1 cellular context compared by ENCODE assay signal in the genomic region with DNA sequence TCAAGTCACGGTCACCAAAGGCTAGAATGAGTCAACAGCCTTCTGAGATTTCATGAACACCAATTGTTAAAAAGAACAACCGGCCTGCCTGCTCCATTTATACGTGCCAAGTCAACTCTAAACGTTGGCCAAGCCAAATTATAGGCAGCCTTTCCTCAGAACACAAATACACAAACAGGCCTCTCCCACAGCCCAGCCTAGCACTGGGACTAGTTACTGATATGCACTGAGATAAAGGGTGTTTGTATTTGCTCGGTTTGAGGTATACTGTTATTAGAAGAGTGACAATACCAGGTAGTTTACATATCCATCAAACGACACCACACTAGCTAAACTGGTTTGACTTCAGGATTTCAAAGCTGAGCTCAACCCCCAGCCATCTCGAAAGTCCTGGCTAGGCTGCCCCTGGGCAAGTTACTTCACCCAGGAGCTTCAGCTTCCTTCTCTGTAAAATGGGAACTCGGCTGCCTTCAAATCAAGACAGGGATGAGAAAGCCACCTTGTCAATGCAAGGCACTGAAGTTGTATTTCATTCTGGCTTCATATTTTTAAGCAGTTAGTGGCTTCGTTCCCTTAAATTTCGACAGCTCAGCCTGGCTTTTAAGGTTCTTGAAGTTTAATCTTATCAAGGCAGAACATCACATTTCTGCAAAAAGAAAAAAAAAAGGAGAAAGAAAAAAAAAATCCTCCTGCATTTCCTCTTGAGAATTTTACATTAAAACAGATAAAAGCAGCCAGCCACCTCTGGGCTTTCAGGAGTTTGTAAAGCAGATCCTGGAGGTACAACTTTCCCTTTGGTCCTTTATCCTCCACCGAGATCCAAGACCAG.
TF ChIP-seq lines count a peak whose summit lies in the region.

No MANE protein-coding gene starts in this region.

TF ChIP-seq in IMR-90, 13 proteins besides CTCF, POLR2A, EP300 and RAD21:
- no peak for TF ChIP-seq BHLHE40 (IDR thresholded peaks at IDR 0.05; ENCODE audit: low read depth, low read length)
- TF ChIP-seq MXI1 (IDR thresholded peaks at IDR 0.05; ENCODE audit: borderline replicate concordance, low read depth, low read length): no peak
- TF ChIP-seq RFX5 (IDR thresholded peaks at IDR 0.05; ENCODE audit: low read depth, low read length): no peak
- no peak for TF ChIP-seq SMC3 (IDR thresholded peaks at IDR 0.05; ENCODE audit: low read depth, low read length)
- TF ChIP-seq, protein P1, sequence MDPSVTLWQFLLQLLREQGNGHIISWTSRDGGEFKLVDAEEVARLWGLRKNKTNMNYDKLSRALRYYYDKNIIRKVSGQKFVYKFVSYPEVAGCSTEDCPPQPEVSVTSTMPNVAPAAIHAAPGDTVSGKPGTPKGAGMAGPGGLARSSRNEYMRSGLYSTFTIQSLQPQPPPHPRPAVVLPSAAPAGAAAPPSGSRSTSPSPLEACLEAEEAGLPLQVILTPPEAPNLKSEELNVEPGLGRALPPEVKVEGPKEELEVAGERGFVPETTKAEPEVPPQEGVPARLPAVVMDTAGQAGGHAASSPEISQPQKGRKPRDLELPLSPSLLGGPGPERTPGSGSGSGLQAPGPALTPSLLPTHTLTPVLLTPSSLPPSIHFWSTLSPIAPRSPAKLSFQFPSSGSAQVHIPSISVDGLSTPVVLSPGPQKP (IDR thresholded peaks at IDR 0.05; ENCODE audit: borderline replicate concordance, low read depth, low read length): no peak
- no peak for TF ChIP-seq MAZ (IDR thresholded peaks at IDR 0.05; ENCODE audit: borderline replicate concordance, low read depth, low read length)
- TF ChIP-seq MAFK (IDR thresholded peaks at IDR 0.05; ENCODE audit: low read depth, low read length): no peak
- no peak for TF ChIP-seq CHD1 (IDR thresholded peaks at IDR 0.05; ENCODE audit: low read depth, low read length)
- TF ChIP-seq, protein P2, sequence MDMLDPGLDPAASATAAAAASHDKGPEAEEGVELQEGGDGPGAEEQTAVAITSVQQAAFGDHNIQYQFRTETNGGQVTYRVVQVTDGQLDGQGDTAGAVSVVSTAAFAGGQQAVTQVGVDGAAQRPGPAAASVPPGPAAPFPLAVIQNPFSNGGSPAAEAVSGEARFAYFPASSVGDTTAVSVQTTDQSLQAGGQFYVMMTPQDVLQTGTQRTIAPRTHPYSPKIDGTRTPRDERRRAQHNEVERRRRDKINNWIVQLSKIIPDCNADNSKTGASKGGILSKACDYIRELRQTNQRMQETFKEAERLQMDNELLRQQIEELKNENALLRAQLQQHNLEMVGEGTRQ (IDR thresholded peaks at IDR 0.05; ENCODE audit: low read depth, low read length): no peak
- TF ChIP-seq NFE2L2 (IDR thresholded peaks at IDR 0.05; ENCODE audit: low read depth, low read length): no peak
- TF ChIP-seq RCOR1 (IDR thresholded peaks at IDR 0.05; ENCODE audit: insufficient replicate concordance, low read length): no peak
- TF ChIP-seq FOS (IDR thresholded peaks at IDR 0.05; ENCODE audit: low read depth, low read length): no peak
- TF ChIP-seq CEBPB (IDR thresholded peaks at IDR 0.05; ENCODE audit: low read depth, low read length): no peak
